Comparison of ENCODE assay signal across 23 cellular contexts in genomic region chr12:66120477-66120876, GRCh38. TPM values are rescaled to one million over a fixed set of nuclear protein-coding genes. Genes with fewer than 3 reads are reported as not detected.
A peak's percentile ranks its signal among the peaks of the same experiment; 100 is the strongest.
DNase-seq lines count a peak whose midpoint lies in the region; ATAC-seq, FAIRE-seq and TF ChIP-seq lines count a peak whose summit lies in the region.
"Had no signal": no experiment of that assay in that cellular context is flagged by ENCODE, and none has a peak within 500 bp of the region (broad histone marks: within the 10 kb centered on the region; RNA-seq: fewer than 3 reads in every experiment).

No MANE protein-coding gene starts in this region.

- no peaks in the 10 kb centered on the region for H3K9me2 ChIP-seq in DOHH2 (replicated peaks; ENCODE audit: control insufficient read depth, low read length)

- peaks cover 12% of the 10 kb centered on the region for H3K79me2 ChIP-seq in DOHH2 (ENCODE audit: control insufficient read depth, low read length)

- 85% methylated on average over 1 of the region's 1 CpG for WGBS in A549 (ENCODE audit: missing lambda C conversion rate)

- CTCF ChIA-PET in A549 (lab: Yijun Ruan, JAX) (interaction anchor here (0.8 to 7.2 kb wide), 2 partner anchors 13 to 1227 kb away, joined by 4 to 43 read pairs; no protein-coding TSS in a partner anchor), Panc1 (lab: Charles Lee) (no interaction called here)

- DNase-seq in A549 (ENCODE audit: low read depth in 1 of 2, low spot score in 1 of 2) (no peak), Panc1 (ENCODE audit: low read depth, low spot score) (no peak), fibroblast of villous mesenchyme (ENCODE audit: low read depth) (no peak), NCI-H524 (lab: John Stamatoyannopoulos, UW) (no peak), SHP77 (lab: John Stamatoyannopoulos, UW) (no peak), BE2C (no peak)
- DNase-seq: activated CD4-positive, alpha-beta T cell treated with anti-CD3 and anti-CD28 coated beads, Interleukin-2, amount 50 U/mL, for 1 hour; activated naive CD8-positive, alpha-beta T cell treated with anti-CD3 and anti-CD28 coated beads for 36 hours; effector memory CD4-positive, alpha-beta T cell; glutamatergic neuron; mesenchymal stem cell; NCI-H1048; NCI-H187; SJCRH30; substantia nigra; WERI-Rb-1 had no signal

- POLR2A ChIA-PET in A549 (lab: Yijun Ruan, JAX), result interaction anchor here (2.5 kb wide), 1 partner anchor 10 kb away, joined by 15 read pairs; the partner anchor contains the start of gene LLPH
- POLR2A ChIA-PET in Panc1 (lab: Charles Lee), result no interaction called here

- H3K4me2 ChIP-seq in A549 (no peak overlapping the region), DOHH2 (ENCODE audit: low read length) (no peak overlapping the region)

- TF ChIP-seq POLR2A in A549 (IDR thresholded peaks at IDR 0.05; ENCODE audit: low read length), result no peak

- H3K4me3 ChIP-seq in A549, result no peak overlapping the region
- no peak overlapping the region for H3K4me3 ChIP-seq in DOHH2 (ENCODE audit: low read length)
- H3K4me3 ChIP-seq in Panc1 (ENCODE audit: low read depth in 2 of 2, low read length in 2 of 2), result no peak overlapping the region
- H3K4me3 ChIP-seq in fibroblast of villous mesenchyme (ENCODE audit: low read depth, low read length), result no peak overlapping the region
- no peak overlapping the region for H3K4me3 ChIP-seq in BE2C (ENCODE audit: low read depth, low read length)
- H3K4me3 ChIP-seq: SJCRH30 had no signal

- in situ Hi-C loops in Panc1 (cut with HindIII; ENCODE audit: low pct_unique_long_range_greater_than_20kb, low sequenced_read_pairs), result no loop called here

- FAIRE-seq in A549 (lab: Jason Lieb, UNC), result no peak
- FAIRE-seq: colon, HTR-8/SVneo, urothelium cell line had no signal

- H3K4me1 ChIP-seq in A549 (no peaks in the 10 kb centered on the region), DOHH2 (ENCODE audit: control insufficient read depth, low read length) (peaks cover 2% of the 10 kb centered on the region), Panc1 (ENCODE audit: control insufficient read depth, insufficient read depth, low read length) (no peaks in the 10 kb centered on the region), BE2C (no peaks in the 10 kb centered on the region)

- H4K20me1 ChIP-seq in DOHH2 (ENCODE audit: control insufficient read depth, insufficient read depth, low read depth, low read length), result no peaks in the 10 kb centered on the region

- TF ChIP-seq RAD21 in A549 (conservative IDR thresholded peaks at IDR 0.05 in 1 of 2, IDR thresholded peaks at IDR 0.05 in 1 of 2), result no peak

- H3K27ac ChIP-seq in A549 (no peak overlapping the region), DOHH2 (ENCODE audit: low read depth, low read length) (no peak overlapping the region), Panc1 (ENCODE audit: low read length) (no peak overlapping the region)
- H3K27ac ChIP-seq: SJCRH30, WERI-Rb-1 had no signal

- H3K9me3 ChIP-seq in A549 (no peaks in the 10 kb centered on the region), DOHH2 (ENCODE audit: control insufficient read depth, insufficient read depth, low read length) (no peaks in the 10 kb centered on the region), Panc1 (ENCODE audit: control insufficient read depth, insufficient read depth, low read depth, low read length) (no peaks in the 10 kb centered on the region), BE2C (no peaks in the 10 kb centered on the region)

- H3K36me3 ChIP-seq in DOHH2 (ENCODE audit: control insufficient read depth, low read length), result peaks cover 50% of the 10 kb centered on the region
- peaks cover 28% of the 10 kb centered on the region; the same call in 1 of the 2 replicates for H3K36me3 ChIP-seq in Panc1 (ENCODE audit: control insufficient read depth, insufficient read depth, low read length)
- peaks cover 20% of the 10 kb centered on the region for H3K36me3 ChIP-seq in BE2C

- H3F3A ChIP-seq in DOHH2 (ENCODE audit: control insufficient read depth, insufficient read depth), result peaks cover 5% of the 10 kb centered on the region; the same call in 1 of the 2 replicates

- TF ChIP-seq EP300 in A549 (IDR thresholded peaks at IDR 0.05), result no peak

- no peak for ATAC-seq in A549
- no peak for ATAC-seq in Panc1
- ATAC-seq in HG03039 (IDR thresholded peaks at IDR 0.05; ENCODE audit: unreplicated experiment), result no peak
- ATAC-seq: activated T-helper 17 cell treated with anti-CD3 and anti-CD28 coated beads, Interleukin-2, amount 50 U/mL, for 72 hours; esophagus mucosa had no signal

- intact Hi-C loops in Panc1 (cut with micrococcal nuclease; ENCODE audit: unreplicated experiment), result no loop called here

- peak; percentile 17; the same call in 1 of the 3 replicates for TF ChIP-seq CTCF in A549 (IDR thresholded peaks at IDR 0.05)
- peak; percentile 10 for TF ChIP-seq CTCF in DOHH2 (IDR thresholded peaks at IDR 0.05; ENCODE audit: low read depth, low read length, poor library complexity, severe bottlenecking)
- TF ChIP-seq CTCF in Panc1 (IDR thresholded peaks at IDR 0.05), result peak; percentile 25; the same call in 1 of the 2 replicates
- peak; percentile 5 for TF ChIP-seq CTCF in fibroblast of villous mesenchyme (IDR thresholded peaks at IDR 0.05; ENCODE audit: insufficient read depth, low read depth, low read length)
- TF ChIP-seq CTCF in BE2C (IDR thresholded peaks at IDR 0.05; ENCODE audit: low read depth, low read length), result no peak

- no TSS peak for BruUV-seq in Panc1 (replicated peaks; lab: Mats Ljungman, UMichigan)

- no peaks in the 10 kb centered on the region for H3K27me3 ChIP-seq in DOHH2 (ENCODE audit: control insufficient read depth, low read length)
- H3K27me3 ChIP-seq in Panc1 (ENCODE audit: control insufficient read depth, insufficient read depth, low read length), result no peaks in the 10 kb centered on the region
- no peaks in the 10 kb centered on the region for H3K27me3 ChIP-seq in BE2C
- H3K27me3 ChIP-seq: SJCRH30 had no signal

TF ChIP-seq in A549, 52 proteins besides CTCF, POLR2A, EP300 and RAD21 (continues in another document):
- TF ChIP-seq RCOR1 (IDR thresholded peaks at IDR 0.05; ENCODE audit: low read depth, low read length), result no peak
- TF ChIP-seq REST (IDR thresholded peaks at IDR 0.05), result no peak
- no peak for TF ChIP-seq ESRRA (IDR thresholded peaks at IDR 0.05; ENCODE audit: borderline replicate concordance, low read length)
- TF ChIP-seq, protein P1, sequence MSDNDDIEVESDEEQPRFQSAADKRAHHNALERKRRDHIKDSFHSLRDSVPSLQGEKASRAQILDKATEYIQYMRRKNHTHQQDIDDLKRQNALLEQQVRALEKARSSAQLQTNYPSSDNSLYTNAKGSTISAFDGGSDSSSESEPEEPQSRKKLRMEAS (IDR thresholded peaks at IDR 0.05), result no peak
- TF ChIP-seq SMC3 (IDR thresholded peaks at IDR 0.05), result no peak
- no peak for TF ChIP-seq E2F6 (IDR thresholded peaks at IDR 0.05; ENCODE audit: borderline replicate concordance, low read depth)

RNA-seq across cellular contexts. Expression of gene LLPH, which starts 10.1 kb away (rescaled TPM):
- 31.6 and 54.5 TPM in 2 replicates for polyA plus RNA-seq in A549 (2011; rRNA removed)
- 8.0 and 9.2 TPM in 2 replicates for polyA plus RNA-seq in A549 (2012; cell fraction: cytosol; rRNA removed)
- polyA plus RNA-seq in A549 (2012; cell fraction: nucleus; rRNA removed), result 1.1 and 1.8 TPM in 2 replicates
- 32.4 to 35.3 TPM (median 32.5 TPM) in 3 replicates for polyA plus RNA-seq in A549 (2017; fragmentation: RNase III; extraction: RNeasy Plus Mini Kit Qiagen cat#74134 plus additional on column Dnase treatment)
- polyA minus RNA-seq in A549 (2011; rRNA and poly(A)+ RNA removed), result 2.4 and 3.0 TPM in 2 replicates
- total RNA-seq in Panc1 (2021; ENCODE audit: unreplicated experiment), result 40.5 TPM
- polyA plus RNA-seq in Panc1 (2012; ENCODE audit: insufficient read length), result 19.6 TPM
- total RNA-seq in fibroblast of villous mesenchyme, result 3.9 and 5.6 TPM in 2 replicates
- 26.7 TPM for polyA plus RNA-seq in BE2C (2012; ENCODE audit: insufficient read depth, insufficient read length, low read depth)

RNA-seq across cellular contexts. Expression of gene TMBIM4, which starts 49.3 kb away (rescaled TPM):
- polyA plus RNA-seq in A549 (2011; rRNA removed) (80.3 and 87.4 TPM in 2 replicates), A549 (2017; fragmentation: RNase III; extraction: RNeasy Plus Mini Kit Qiagen cat#74134 plus additional on column Dnase treatment) (53.7 to 63.2 TPM (median 55.9 TPM) in 3 replicates)
- polyA plus RNA-seq in A549 (2012; cell fraction: cytosol; rRNA removed), result 31.8 and 38.6 TPM in 2 replicates
- 21.0 and 41.8 TPM in 2 replicates for polyA plus RNA-seq in A549 (2012; cell fraction: nucleus; rRNA removed)
- 16.1 and 21.4 TPM in 2 replicates for polyA minus RNA-seq in A549 (2011; rRNA and poly(A)+ RNA removed)
- total RNA-seq in Panc1 (2021; ENCODE audit: unreplicated experiment) (115 TPM), fibroblast of villous mesenchyme (80.5 and 175 TPM in 2 replicates)
- 170 TPM for polyA plus RNA-seq in Panc1 (2012; ENCODE audit: insufficient read length)
- polyA plus RNA-seq in BE2C (2012; ENCODE audit: insufficient read depth, insufficient read length, low read depth), result 34.8 TPM
